ENCODE assay signal across 20 cellular contexts in genomic region chr1:38166461-38166860, GRCh38.
"Had no signal": no experiment of that assay in that cellular context is flagged by ENCODE, and none has a peak within 500 bp of the region (broad histone marks: within the 10 kb centered on the region; RNA-seq: fewer than 3 reads in every experiment).

No MANE protein-coding gene starts in this region.

- H3K27ac ChIP-seq: dorsolateral prefrontal cortex, left lung, ovary, psoas muscle, sigmoid colon, testis, tibial artery, upper lobe of right lung, uterus had no signal

- ATAC-seq: left cardiac atrium; left lung; naive thymus-derived CD8-positive, alpha-beta T cell; psoas muscle; right cardiac atrium; stimulated activated memory B cell treated with anti-CD40 and anti-IgM and Interleukin-4, amounts not matched to agents 10 μg/mL and 1 μg/mL and 100 μg/mL, for 72 hours; stimulated activated naive CD8-positive, alpha-beta T cell treated with anti-CD3 and anti-CD28 coated beads, Interleukin-15, Interleukin-2, amounts not matched to agents 100 U/mL and 50 U/mL, for 24 hours; upper lobe of right lung had no signal

- DNase-seq: dorsolateral prefrontal cortex; effector CD4-positive, alpha-beta T cell; left cardiac atrium; left lung; naive thymus-derived CD8-positive, alpha-beta T cell; nephron progenitor cell; occipital lobe; ovary; psoas muscle; right cardiac atrium; sigmoid colon; stimulated activated CD4-positive, alpha-beta T cell treated with anti-CD3 and anti-CD28 coated beads, Interleukin-2, amount 100 ng/mL, for 24 hours; stimulated activated CD4-positive, alpha-beta T cell treated with anti-CD3 and anti-CD28 coated beads, Interleukin-4, amount 100 ng/mL, for 24 hours; stimulated activated naive CD8-positive, alpha-beta T cell treated with anti-CD3 and anti-CD28 coated beads, Interleukin-15, Interleukin-2, amounts not matched to agents 100 U/mL and 50 U/mL, for 24 hours; substantia nigra; testis; tibial artery; upper lobe of right lung; uterus had no signal
